ENCODE assay signal across 25 cellular contexts in genomic region chr14:78075610-78076277, GRCh38.
DNase-seq lines count a peak whose midpoint lies in the region; ATAC-seq and TF ChIP-seq lines count a peak whose summit lies in the region.
"Had no signal": no experiment of that assay in that cellular context is flagged by ENCODE, and none has a peak within 500 bp of the region (broad histone marks: within the 10 kb centered on the region; RNA-seq: fewer than 3 reads in every experiment).

No MANE protein-coding gene starts in this region.

- no peaks in the 10 kb centered on the region for H3K36me3 Mint-ChIP-seq in nephron progenitor cell (ENCODE audit: low read depth)
- H3K36me3 Mint-ChIP-seq in CD8-positive, alpha-beta T cell = no peaks in the 10 kb centered on the region
- H3K36me3 Mint-ChIP-seq: activated naive CD8-positive, alpha-beta T cell had no signal

- H3K9me3 Mint-ChIP-seq in nephron progenitor cell = no peaks in the 10 kb centered on the region
- H3K9me3 Mint-ChIP-seq in CD8-positive, alpha-beta T cell = no peaks in the 10 kb centered on the region
- H3K9me3 Mint-ChIP-seq: activated CD4-positive, alpha-beta memory T cell treated with anti-CD3 and anti-CD28 coated beads, Interleukin-2, amount 10 ng/mL, durations not matched to agents 7 days and 5 days; activated T-helper 2 cell treated with anti-CD3 and anti-CD28 coated beads, Interferon-gamma antibody, Interleukin-2, Interleukin-4, amounts not matched to agents 10 μg/mL and 5 μg/mL and 100 μg/mL, durations not matched to agents 14 hours and 24 hours and 36 hours; dendritic cell treated with granulocyte-macrophage colony-stimulating factor and Interleukin-4, amounts not matched to agents 40 ng/mL and 50 ng/mL, for 4 days; nephron; stimulated activated naive CD8-positive, alpha-beta T cell treated with anti-CD3 and anti-CD28 coated beads, Interleukin-15, amount 100 ng/mL, for 72 hours had no signal

- no peak for TF ChIP-seq CTCF in nephron progenitor cell (IDR thresholded peaks at IDR 0.05)
- no peak for TF ChIP-seq CTCF in CD8-positive, alpha-beta T cell (IDR thresholded peaks at IDR 0.05)

- CTCF ChIA-PET in CD8-positive, alpha-beta T cell (lab: Charles Lee) = no interaction called here

- H3K27ac Mint-ChIP-seq in nephron progenitor cell = peak overlapping the region; percentile 62
- no peak overlapping the region for H3K27ac Mint-ChIP-seq in CD8-positive, alpha-beta T cell
- H3K27ac Mint-ChIP-seq: activated CD4-positive, alpha-beta memory T cell treated with anti-CD3 and anti-CD28 coated beads, Interleukin-2, amount 10 ng/mL, durations not matched to agents 7 days and 5 days; activated naive CD8-positive, alpha-beta T cell; activated T-helper 2 cell treated with anti-CD3 and anti-CD28 coated beads, Interferon-gamma antibody, Interleukin-2, Interleukin-4, amounts not matched to agents 10 μg/mL and 5 μg/mL and 100 μg/mL, durations not matched to agents 14 hours and 24 hours and 36 hours; dendritic cell treated with granulocyte-macrophage colony-stimulating factor and Interleukin-4, amounts not matched to agents 40 ng/mL and 50 ng/mL, for 4 days; nephron; stimulated activated naive CD8-positive, alpha-beta T cell treated with anti-CD3 and anti-CD28 coated beads, Interleukin-15, amount 100 ng/mL, for 72 hours had no signal

- H3K36me3 ChIP-seq in CD8-positive, alpha-beta T cell (ENCODE audit: insufficient read depth, low read length) = no peaks in the 10 kb centered on the region
- H3K36me3 ChIP-seq: lower lobe of right lung, tibial artery had no signal

- intact Hi-C loops in CD8-positive, alpha-beta T cell (cut with DNase I, micrococcal nuclease) = no loop called here
- intact Hi-C loops in left colon (cut with DNase I, micrococcal nuclease) = no loop called here

- H3K4me3 ChIP-seq in CD8-positive, alpha-beta T cell (ENCODE audit: low read depth, low read length) = no peak overlapping the region
- H3K4me3 ChIP-seq: lower lobe of right lung, mucosa of descending colon, tibial artery had no signal

- peaks cover 7% of the 10 kb centered on the region for H3K27me3 Mint-ChIP-seq in nephron progenitor cell (ENCODE audit: low read depth, poor library complexity)
- no peaks in the 10 kb centered on the region for H3K27me3 Mint-ChIP-seq in CD8-positive, alpha-beta T cell (ENCODE audit: low read depth)
- H3K27me3 Mint-ChIP-seq: activated CD4-positive, alpha-beta memory T cell treated with anti-CD3 and anti-CD28 coated beads, Interleukin-2, amount 10 ng/mL, durations not matched to agents 7 days and 5 days; activated naive CD8-positive, alpha-beta T cell; stimulated activated naive CD8-positive, alpha-beta T cell treated with anti-CD3 and anti-CD28 coated beads, Interleukin-15, amount 100 ng/mL, for 72 hours had no signal

- no peaks in the 10 kb centered on the region for H3K4me1 ChIP-seq in CD8-positive, alpha-beta T cell (ENCODE audit: insufficient read depth, low read length)
- H3K4me1 ChIP-seq: lower lobe of right lung, tibial artery had no signal

- no peak for ATAC-seq in CD8-positive, alpha-beta T cell
- ATAC-seq in left colon = no peak
- ATAC-seq: lower lobe of right lung; mucosa of descending colon; stimulated activated naive CD8-positive, alpha-beta T cell treated with anti-CD3 and anti-CD28 coated beads, Interleukin-15, amount 100 ng/mL, for 72 hours had no signal

- no peaks in the 10 kb centered on the region for H3K27me3 ChIP-seq in CD8-positive, alpha-beta T cell (ENCODE audit: insufficient read depth, low read length)
- H3K27me3 ChIP-seq: tibial artery had no signal

- POLR2A ChIA-PET in CD8-positive, alpha-beta T cell (lab: Charles Lee) = no interaction called here

- H3K9me3 ChIP-seq in CD8-positive, alpha-beta T cell (ENCODE audit: low read length) = no peaks in the 10 kb centered on the region
- H3K9me3 ChIP-seq: lower lobe of right lung, mucosa of descending colon, tibial artery had no signal

- H3K27ac ChIP-seq in CD8-positive, alpha-beta T cell (ENCODE audit: low read depth, low read length) = no peak overlapping the region
- H3K27ac ChIP-seq: KMS-11, lower lobe of right lung, tibial artery had no signal

- peaks cover 10% of the 10 kb centered on the region for H3K4me1 Mint-ChIP-seq in nephron progenitor cell
- H3K4me1 Mint-ChIP-seq in CD8-positive, alpha-beta T cell (ENCODE audit: low read depth) = no peaks in the 10 kb centered on the region
- H3K4me1 Mint-ChIP-seq: activated CD4-positive, alpha-beta memory T cell treated with anti-CD3 and anti-CD28 coated beads, Interleukin-2, amount 10 ng/mL, durations not matched to agents 7 days and 5 days; stimulated activated naive CD8-positive, alpha-beta T cell treated with anti-CD3 and anti-CD28 coated beads, Interleukin-15, amount 100 ng/mL, for 72 hours had no signal

- no peak overlapping the region for H3K4me3 Mint-ChIP-seq in nephron progenitor cell
- H3K4me3 Mint-ChIP-seq in CD8-positive, alpha-beta T cell = no peak overlapping the region
- H3K4me3 Mint-ChIP-seq: activated CD4-positive, alpha-beta memory T cell treated with anti-CD3 and anti-CD28 coated beads, Interleukin-2, amount 10 ng/mL, durations not matched to agents 7 days and 5 days; activated naive CD8-positive, alpha-beta T cell; dendritic cell treated with granulocyte-macrophage colony-stimulating factor and Interleukin-4, amounts not matched to agents 40 ng/mL and 50 ng/mL, for 4 days; nephron; stimulated activated naive CD8-positive, alpha-beta T cell treated with anti-CD3 and anti-CD28 coated beads, Interleukin-15, amount 100 ng/mL, for 72 hours had no signal

- DNase-seq in DMS79 (lab: John Stamatoyannopoulos, UW) = peak; percentile 59
- DNase-seq in NCI-H1417 treated with DMSO at 0.1 percent for 48 hours (lab: John Stamatoyannopoulos, UW) = peak; percentile 61
- peak; percentile 20 for DNase-seq in NCI-H345 treated with DMSO at 0.1 percent for 48 hours (lab: John Stamatoyannopoulos, UW; ENCODE audit: unreplicated experiment)
- no peak for DNase-seq in nephron progenitor cell
- DNase-seq in CD8-positive, alpha-beta T cell = no peak
- no peak for DNase-seq in left colon
- no peak for DNase-seq in NCI-H1694 treated with DMSO at 0.1 percent for 48 hours (lab: John Stamatoyannopoulos, UW)
- no peak for DNase-seq in AG08396 (ENCODE audit: low spot score)
- DNase-seq: activated CD4-positive, alpha-beta memory T cell treated with anti-CD3 and anti-CD28 coated beads, Interleukin-2, amount 10 ng/mL, durations not matched to agents 7 days and 5 days; activated CD4-positive, CD25-positive, alpha-beta regulatory T cell treated with anti-CD3 and anti-CD28 coated beads, Interleukin-2, amount 50 U/mL, for 72 hours; aorta; GOT3; islet precursor cell; lower lobe of right lung; mucosa of descending colon; posterior cingulate gyrus; SIG-M5; stimulated activated naive CD8-positive, alpha-beta T cell treated with anti-CD3 and anti-CD28 coated beads, Interleukin-15, amount 100 ng/mL, for 72 hours; SW 1271; tibial artery had no signal

Comparison
In these comparisons a context has a peak if more than half of its experiments do, and no peak if none do; other contexts are left out.
1. DNase-seq: peak in DMS79 (single experiment), NCI-H1417 treated with DMSO at 0.1 percent for 48 hours (single experiment) and NCI-H345 treated with DMSO at 0.1 percent for 48 hours (single experiment); none in nephron progenitor cell (single experiment), CD8-positive, alpha-beta T cell (0 of 7), left colon (0 of 2), NCI-H1694 treated with DMSO at 0.1 percent for 48 hours (single experiment) and AG08396 (single experiment).